9 cellular contexts compared by ENCODE assay signal in genomic region chr17:1783271-1783670, GRCh38. TPM values are rescaled to one million over a fixed set of nuclear protein-coding genes. Genes with fewer than 3 reads are reported as not detected.
DNase-seq lines count a peak whose midpoint lies in the region; ATAC-seq, FAIRE-seq and TF ChIP-seq lines count a peak whose summit lies in the region.
"Had no signal": no experiment of that assay in that cellular context is flagged by ENCODE, and none has a peak within 500 bp of the region (broad histone marks: within the 10 kb centered on the region; RNA-seq: fewer than 3 reads in every experiment).

No MANE protein-coding gene starts in this region.

- intact Hi-C loops in HepG2 (cut with micrococcal nuclease; ENCODE audit: unreplicated experiment) (no loop called here), aorta (cut with DNase I) (loop anchor here in 1 of 2 donors (5.0 kb wide), 1 partner anchor 61 kb away; the partner anchor contains the start of gene WDR81)

- no peak for DNase-seq in HepG2 (ENCODE audit: low spot score)
- peak; percentile 20 for DNase-seq in fibroblast of peridontal ligament (ENCODE audit: extremely low read depth)
- DNase-seq in neuronal stem cell (ENCODE audit: low spot score) = no peak
- DNase-seq in aorta = peak; percentile 76 to 83
- no peak for DNase-seq in NCI-H2227 treated with DMSO at 0.1 percent for 48 hours (lab: John Stamatoyannopoulos, UW)
- DNase-seq in GM10266 (ENCODE audit: extremely low spot score) = no peak
- DNase-seq: activated CD4-positive, alpha-beta T cell treated with anti-CD3 and anti-CD28 coated beads, Interleukin-2, amount 50 U/mL, for 1 hour had no signal

- WGBS in liver = 78% methylated on average over 19 of the region's 19 CpGs
- 90% methylated on average over 17 of the region's 19 CpGs for WGBS in HepG2 (ENCODE audit: low lambda C conversion rate)
- WGBS in neuronal stem cell (ENCODE audit: extremely low coverage in 2 of 2, insufficient read length in 2 of 2, insufficient replicate concordance in 1 of 2), 2 donors = no CpG with 5 or more reads among the region's 19 CpGs
- 85 to 87% methylated on average over 19 of the region's 19 CpGs for WGBS in aorta, 2 donors

- H3K9me3 ChIP-seq in liver (ENCODE audit: control insufficient read depth in 4 of 4, low read length in 3 of 4) = no peaks in the 10 kb centered on the region
- no peaks in the 10 kb centered on the region for H3K9me3 ChIP-seq in HepG2 (ENCODE audit: low read length)
- no peaks in the 10 kb centered on the region for H3K9me3 ChIP-seq in neuronal stem cell (replicated peaks in 1 of 2; ENCODE audit: control insufficient read depth in 2 of 2, insufficient read depth in 1 of 2, low read depth in 1 of 2, low read length in 2 of 2)
- no peaks in the 10 kb centered on the region for H3K9me3 ChIP-seq in aorta (ENCODE audit: control insufficient read depth, low read length)

- H3K23ac ChIP-seq in neuronal stem cell (ENCODE audit: low read depth, low read length, poor library complexity) = no peak overlapping the region

- no peak for FAIRE-seq in HepG2 (lab: Jason Lieb, UNC)

- H4K91ac ChIP-seq in neuronal stem cell (ENCODE audit: low read depth, low read length, poor library complexity) = no peak overlapping the region

- POLR2A ChIA-PET in HepG2 (lab: Yijun Ruan, JAX) = interaction anchor here (0.9 to 3.8 kb wide), 17 partner anchors 10 to 134 kb away, joined by 3 to 49 read pairs (median 7); partner anchors contain the start of genes RILP, SERPINF1, SERPINF2 and SMYD4

- no peak overlapping the region for H3K14ac ChIP-seq in neuronal stem cell (ENCODE audit: low read length)

- no peak for TF ChIP-seq RAD21 in liver (IDR thresholded peaks at IDR 0.05)
- no peak for TF ChIP-seq RAD21 in HepG2 (CRISPR knock-in tag; IDR thresholded peaks at IDR 0.05)

- H2BK5ac ChIP-seq in neuronal stem cell (ENCODE audit: low read length) = no peak overlapping the region

- H3K27ac ChIP-seq in liver (ENCODE audit: low read depth in 1 of 2, low read length in 2 of 2) (peak overlapping the region; percentile 77 to 83), HepG2 (ENCODE audit: extremely low read length, insufficient read depth, low read length) (no peak overlapping the region), neuronal stem cell (replicated peaks; ENCODE audit: low read length) (no peak overlapping the region), aorta (ENCODE audit: low read depth in 1 of 2, low read length in 2 of 2) (peak overlapping the region in 1 of 2 donors; percentile 19)

- no peak overlapping the region for H2AFZ ChIP-seq in HepG2 (ENCODE audit: low read length)
- no peak overlapping the region for H2AFZ ChIP-seq in neuronal stem cell (ENCODE audit: low read length)

- H3K27me3 ChIP-seq in liver (ENCODE audit: control insufficient read depth in 4 of 4, insufficient read depth in 4 of 4, low read length in 3 of 4) (no peaks in the 10 kb centered on the region), HepG2 (ENCODE audit: control insufficient read depth in 1 of 2, insufficient read depth in 2 of 2, low read length in 2 of 2) (no peaks in the 10 kb centered on the region), neuronal stem cell (ENCODE audit: control insufficient read depth in 3 of 3, insufficient read depth in 3 of 3, low read depth in 1 of 3, low read length in 3 of 3) (no peaks in the 10 kb centered on the region), aorta (ENCODE audit: control insufficient read depth in 1 of 2, insufficient read depth in 2 of 2, low read length in 1 of 2) (no peaks in the 10 kb centered on the region)

- CTCF ChIA-PET in HepG2 (lab: Yijun Ruan, JAX; ENCODE audit: low intra/inter-chr PET ratio, low total read pairs) = interaction anchor here (1.3 to 2.0 kb wide), 4 partner anchors 27 to 114 kb away, joined by 3 to 24 read pairs (median 9); no protein-coding TSS in a partner anchor

- H3K79me1 ChIP-seq in neuronal stem cell (ENCODE audit: low read depth, low read length) = no peaks in the 10 kb centered on the region

- H3K18ac ChIP-seq in neuronal stem cell (ENCODE audit: low read length) = no peak overlapping the region

- H2AK5ac ChIP-seq in neuronal stem cell (ENCODE audit: low read depth, low read length) = no peak overlapping the region

- TF ChIP-seq POLR2A in HepG2 (IDR thresholded peaks at IDR 0.05; ENCODE audit: insufficient read depth in 1 of 2, low read depth in 2 of 2, low read length in 2 of 2) = no peak

- H3K4me3 ChIP-seq in liver (ENCODE audit: low read depth in 1 of 3, low read length in 3 of 3) (no peak overlapping the region), HepG2 (replicated peaks in 1 of 3; ENCODE audit: insufficient read depth in 1 of 3, low read depth in 2 of 3, low read length in 3 of 3) (no peak overlapping the region), neuronal stem cell (ENCODE audit: low read length in 2 of 2) (no peak overlapping the region), aorta (ENCODE audit: low read length in 2 of 2) (no peak overlapping the region)

- H4K8ac ChIP-seq in neuronal stem cell (ENCODE audit: low read depth, low read length) = no peak overlapping the region

- in situ Hi-C loops in HepG2 (cut with HindIII; ENCODE audit: extremely low pct_ligation_motif_present, low pct_unique_long_range_greater_than_20kb) = no loop called here

- no TSS peak for BruUV-seq in HepG2 (replicated peaks; lab: Mats Ljungman, UMichigan)

- H3K4ac ChIP-seq in neuronal stem cell (ENCODE audit: low read length) = no peak overlapping the region

- H3K4me1 ChIP-seq in liver (ENCODE audit: control insufficient read depth in 4 of 4, insufficient read depth in 4 of 4, low read length in 3 of 4) (peaks cover 0 to 26% (median 12%) of the 10 kb centered on the region in 4 donors), HepG2 (ENCODE audit: insufficient read depth, low read length) (peaks cover 7% of the 10 kb centered on the region), neuronal stem cell (ENCODE audit: control insufficient read depth in 2 of 2, insufficient read depth in 1 of 2, low read depth in 1 of 2, low read length in 2 of 2) (no peaks in the 10 kb centered on the region), aorta (ENCODE audit: control insufficient read depth in 1 of 2, insufficient read depth in 2 of 2, low read length in 2 of 2) (peaks cover 0 to 4% of the 10 kb centered on the region in 2 donors)

- peaks cover 1 to 16% (median 10%) of the 10 kb centered on the region in 4 donors for H3K36me3 ChIP-seq in liver (ENCODE audit: control insufficient read depth in 4 of 4, insufficient read depth in 3 of 4, low read depth in 1 of 4, low read length in 3 of 4)
- H3K36me3 ChIP-seq in HepG2 (replicated peaks in 1 of 2; ENCODE audit: control insufficient read depth in 1 of 2, insufficient read depth in 2 of 2, low read length in 2 of 2) = peaks cover 23 to 54% of the 10 kb centered on the region in 2 experiments
- peaks cover 42 to 85% of the 10 kb centered on the region in 2 donors for H3K36me3 ChIP-seq in neuronal stem cell (replicated peaks in 1 of 2; ENCODE audit: control insufficient read depth in 2 of 2, insufficient read depth in 2 of 2, low read length in 2 of 2)
- H3K36me3 ChIP-seq in aorta (ENCODE audit: control insufficient read depth in 1 of 2, insufficient read depth in 2 of 2, low read length in 1 of 2) = no peaks in the 10 kb centered on the region

- ATAC-seq in HepG2 = no peak
- ATAC-seq in aorta (ENCODE audit: low FRiP score) = peak; percentile 6
- no peak for ATAC-seq in GM21367 (IDR thresholded peaks at IDR 0.05; ENCODE audit: unreplicated experiment)

- no peak overlapping the region for H2BK120ac ChIP-seq in neuronal stem cell (ENCODE audit: low read depth, low read length)

- H3K79me2 ChIP-seq in HepG2 (ENCODE audit: insufficient read depth, low read length) = no peaks in the 10 kb centered on the region

- H3K4me2 ChIP-seq in HepG2 (ENCODE audit: low read depth, low read length) (no peak overlapping the region), neuronal stem cell (ENCODE audit: insufficient read depth, low read length, poor library complexity, severe bottlenecking) (no peak overlapping the region)

- H3K9ac ChIP-seq in liver (ENCODE audit: low read depth in 1 of 2, low read length in 2 of 2) = peak overlapping the region; percentile 56 to 79
- H3K9ac ChIP-seq in HepG2 (ENCODE audit: insufficient read depth, low read depth, low read length) = no peak overlapping the region
- H3K9ac ChIP-seq in neuronal stem cell (ENCODE audit: low read depth, low read length, poor library complexity) = peak overlapping the region; percentile 27

- TF ChIP-seq EP300 in HepG2 (IDR thresholded peaks at IDR 0.05; ENCODE audit: low read depth in 2 of 2, low read length in 2 of 2) (no peak), HepG2 (CRISPR knock-in tag; IDR thresholded peaks at IDR 0.05; ENCODE audit: borderline replicate concordance) (no peak)

- no peak overlapping the region for H2BK12ac ChIP-seq in neuronal stem cell (ENCODE audit: low read length)

- TF ChIP-seq CTCF in liver (IDR thresholded peaks at IDR 0.05; ENCODE audit: low read depth, low read length, missing input control) (no peak), HepG2 (CRISPR knock-in tag; IDR thresholded peaks at IDR 0.05) (no peak), GM10266 (IDR thresholded peaks at IDR 0.05; ENCODE audit: control insufficient read depth, insufficient read depth, low read depth, missing control alignments) (no peak)

- H4K20me1 ChIP-seq in HepG2 (ENCODE audit: insufficient read depth, low read length) = no peaks in the 10 kb centered on the region

- no peak overlapping the region for H2BK15ac ChIP-seq in neuronal stem cell (ENCODE audit: low read length)

RNA-seq across cellular contexts. Expression of gene SERPINF1, which starts 21.4 kb away (rescaled TPM):
- total RNA-seq in liver = 1,000 to 10,000 TPM in 1 of 2 donors, 100 to 1,000 TPM in 1; 319 to 1,105 TPM
- polyA plus RNA-seq in liver = 100 to 1,000 TPM; 742 to 798 TPM
- total RNA-seq in HepG2 (2016; rRNA removed; fragmentation: Illumina TruSeq; extraction: Trizol) = 418 and 853 TPM in 2 replicates
- total RNA-seq in HepG2 (2016; cell fraction: cytosol; rRNA removed; fragmentation: Illumina TruSeq; extraction: Trizol; ENCODE audit: low read depth) = 177 and 189 TPM in 2 replicates
- total RNA-seq in HepG2 (2016; cell fraction: insoluble cytoplasmic fraction; rRNA removed; fragmentation: Illumina TruSeq; extraction: Trizol) = 427 and 844 TPM in 2 replicates
- total RNA-seq in HepG2 (2016; cell fraction: membrane; rRNA removed; fragmentation: Illumina TruSeq; extraction: Trizol) = 209 and 251 TPM in 2 replicates
- 690 and 808 TPM in 2 replicates for total RNA-seq in HepG2 (2016; cell fraction: nucleus; rRNA removed; fragmentation: Illumina TruSeq; extraction: Trizol)
- polyA plus RNA-seq in HepG2 (2011; rRNA removed) = 2,101 and 2,733 TPM in 2 replicates
- polyA plus RNA-seq in HepG2 (2011; cell fraction: cytosol; rRNA removed) = 2,219 and 2,408 TPM in 2 replicates
- 1,095 and 1,323 TPM in 2 replicates for polyA plus RNA-seq in HepG2 (2011; cell fraction: nucleus; rRNA removed)
- 624 and 785 TPM in 2 replicates for polyA plus RNA-seq in HepG2 (2012)
- polyA plus RNA-seq in HepG2 (2016; cell fraction: cytosol; fragmentation: Illumina TruSeq; extraction: Trizol; ENCODE audit: low read depth) = 255 and 290 TPM in 2 replicates
- polyA plus RNA-seq in HepG2 (2016; cell fraction: insoluble cytoplasmic fraction; fragmentation: Illumina TruSeq; extraction: Trizol; ENCODE audit: low read depth) = 625 and 642 TPM in 2 replicates
- polyA plus RNA-seq in HepG2 (2016; cell fraction: membrane; fragmentation: Illumina TruSeq; extraction: Trizol; ENCODE audit: low read depth) = 280 and 299 TPM in 2 replicates
- polyA plus RNA-seq in HepG2 (2016; cell fraction: nucleus; fragmentation: Illumina TruSeq; extraction: Trizol; ENCODE audit: insufficient read depth, low read depth) = 1,428 and 1,667 TPM in 2 replicates
- polyA minus RNA-seq in HepG2 (2011; rRNA and poly(A)+ RNA removed; ENCODE audit: low replicate concordance) = 1.4 and 887 TPM in 2 replicates
- 345 and 528 TPM in 2 replicates for polyA minus RNA-seq in HepG2 (2011; cell fraction: cytosol; rRNA and poly(A)+ RNA removed)
- polyA minus RNA-seq in HepG2 (2011; cell fraction: nucleus; rRNA and poly(A)+ RNA removed) = 167 and 268 TPM in 2 replicates
- 65.7 TPM for polyA plus RNA-seq in neuronal stem cell (2013, experiment 1 of 2)
- 62.7 TPM for polyA plus RNA-seq in neuronal stem cell (2013, experiment 2 of 2)
- 100 to 1,000 TPM; 378 to 941 TPM for total RNA-seq in aorta
- 10 to 100 TPM in 1 of 2 donors, 1 to 10 TPM in 1; 5.3 to 48.1 TPM for polyA plus RNA-seq in aorta

RNA-seq across cellular contexts. Expression of gene SERPINF2, which starts 40.6 kb away (rescaled TPM):
- total RNA-seq in liver (100 to 1,000 TPM; 582 to 768 TPM), HepG2 (2016; rRNA removed; fragmentation: Illumina TruSeq; extraction: Trizol) (123 and 309 TPM in 2 replicates), aorta (10 to 100 TPM; 14.9 to 15.1 TPM)
- polyA plus RNA-seq in liver (1,000 to 10,000 TPM in 1 of 2 donors, 100 to 1,000 TPM in 1; 477 to 1,248 TPM), HepG2 (2011; rRNA removed) (548 and 871 TPM in 2 replicates), aorta (1 to 10 TPM in 1 of 2 donors, under 1 TPM in 1; 0.13 to 1.0 TPM)
- total RNA-seq in HepG2 (2016; cell fraction: cytosol; rRNA removed; fragmentation: Illumina TruSeq; extraction: Trizol; ENCODE audit: low read depth) = 43.1 and 45.3 TPM in 2 replicates
- total RNA-seq in HepG2 (2016; cell fraction: insoluble cytoplasmic fraction; rRNA removed; fragmentation: Illumina TruSeq; extraction: Trizol) = 113 and 316 TPM in 2 replicates
- total RNA-seq in HepG2 (2016; cell fraction: membrane; rRNA removed; fragmentation: Illumina TruSeq; extraction: Trizol) = 90.4 and 105 TPM in 2 replicates
- 243 and 286 TPM in 2 replicates for total RNA-seq in HepG2 (2016; cell fraction: nucleus; rRNA removed; fragmentation: Illumina TruSeq; extraction: Trizol)
- 573 and 676 TPM in 2 replicates for polyA plus RNA-seq in HepG2 (2011; cell fraction: cytosol; rRNA removed)
- 1,260 and 1,369 TPM in 2 replicates for polyA plus RNA-seq in HepG2 (2011; cell fraction: nucleus; rRNA removed)
- polyA plus RNA-seq in HepG2 (2012) = 401 and 511 TPM in 2 replicates
- 58.6 and 61.9 TPM in 2 replicates for polyA plus RNA-seq in HepG2 (2016; cell fraction: cytosol; fragmentation: Illumina TruSeq; extraction: Trizol; ENCODE audit: low read depth)
- 142 and 163 TPM in 2 replicates for polyA plus RNA-seq in HepG2 (2016; cell fraction: insoluble cytoplasmic fraction; fragmentation: Illumina TruSeq; extraction: Trizol; ENCODE audit: low read depth)
- 96.0 and 97.4 TPM in 2 replicates for polyA plus RNA-seq in HepG2 (2016; cell fraction: membrane; fragmentation: Illumina TruSeq; extraction: Trizol; ENCODE audit: low read depth)
- 572 and 581 TPM in 2 replicates for polyA plus RNA-seq in HepG2 (2016; cell fraction: nucleus; fragmentation: Illumina TruSeq; extraction: Trizol; ENCODE audit: insufficient read depth, low read depth)
- polyA minus RNA-seq in HepG2 (2011; rRNA and poly(A)+ RNA removed; ENCODE audit: low replicate concordance) = 1.3 and 600 TPM in 2 replicates
- 283 and 408 TPM in 2 replicates for polyA minus RNA-seq in HepG2 (2011; cell fraction: cytosol; rRNA and poly(A)+ RNA removed)
- 211 and 291 TPM in 2 replicates for polyA minus RNA-seq in HepG2 (2011; cell fraction: nucleus; rRNA and poly(A)+ RNA removed)
- 0.11 TPM for polyA plus RNA-seq in neuronal stem cell (2013, experiment 1 of 2)
- 0.12 TPM for polyA plus RNA-seq in neuronal stem cell (2013, experiment 2 of 2)

RNA-seq across cellular contexts. Expression of gene SMYD4, which starts 46.4 kb away (rescaled TPM):
- total RNA-seq in liver (1 to 10 TPM; 6.0 to 9.5 TPM), HepG2 (2016; rRNA removed; fragmentation: Illumina TruSeq; extraction: Trizol) (9.8 and 11.3 TPM in 2 replicates), aorta (10 to 100 TPM; 15.0 to 19.2 TPM)
- polyA plus RNA-seq in liver (1 to 10 TPM; 2.2 to 4.4 TPM), HepG2 (2011; rRNA removed) (7.4 and 7.9 TPM in 2 replicates), aorta (1 to 10 TPM; 2.4 to 9.5 TPM)
- total RNA-seq in HepG2 (2016; cell fraction: cytosol; rRNA removed; fragmentation: Illumina TruSeq; extraction: Trizol; ENCODE audit: low read depth) = 6.9 and 7.8 TPM in 2 replicates
- 8.4 and 10.3 TPM in 2 replicates for total RNA-seq in HepG2 (2016; cell fraction: insoluble cytoplasmic fraction; rRNA removed; fragmentation: Illumina TruSeq; extraction: Trizol)
- 5.6 and 5.7 TPM in 2 replicates for total RNA-seq in HepG2 (2016; cell fraction: membrane; rRNA removed; fragmentation: Illumina TruSeq; extraction: Trizol)
- total RNA-seq in HepG2 (2016; cell fraction: nucleus; rRNA removed; fragmentation: Illumina TruSeq; extraction: Trizol) = 15.8 and 16.9 TPM in 2 replicates
- 3.4 and 4.0 TPM in 2 replicates for polyA plus RNA-seq in HepG2 (2011; cell fraction: cytosol; rRNA removed)
- 10.1 and 12.5 TPM in 2 replicates for polyA plus RNA-seq in HepG2 (2011; cell fraction: nucleus; rRNA removed)
- polyA plus RNA-seq in HepG2 (2012) = 4.6 and 6.0 TPM in 2 replicates
- 1.3 and 2.0 TPM in 2 replicates for polyA plus RNA-seq in HepG2 (2016; cell fraction: cytosol; fragmentation: Illumina TruSeq; extraction: Trizol; ENCODE audit: low read depth)
- polyA plus RNA-seq in HepG2 (2016; cell fraction: insoluble cytoplasmic fraction; fragmentation: Illumina TruSeq; extraction: Trizol; ENCODE audit: low read depth) = 4.1 and 5.3 TPM in 2 replicates
- polyA plus RNA-seq in HepG2 (2016; cell fraction: membrane; fragmentation: Illumina TruSeq; extraction: Trizol; ENCODE audit: low read depth) = 1.4 and 1.8 TPM in 2 replicates
- 18.3 and 20.1 TPM in 2 replicates for polyA plus RNA-seq in HepG2 (2016; cell fraction: nucleus; fragmentation: Illumina TruSeq; extraction: Trizol; ENCODE audit: insufficient read depth, low read depth)
- polyA minus RNA-seq in HepG2 (2011; rRNA and poly(A)+ RNA removed; ENCODE audit: low replicate concordance) = 19.3 and 35.9 TPM in 2 replicates
- 3.6 and 3.8 TPM in 2 replicates for polyA minus RNA-seq in HepG2 (2011; cell fraction: cytosol; rRNA and poly(A)+ RNA removed)
- polyA minus RNA-seq in HepG2 (2011; cell fraction: nucleus; rRNA and poly(A)+ RNA removed) = 19.4 and 21.5 TPM in 2 replicates
- polyA plus RNA-seq in neuronal stem cell (2013, experiment 1 of 2) = 9.2 TPM
- 9.9 TPM for polyA plus RNA-seq in neuronal stem cell (2013, experiment 2 of 2)

RNA-seq across cellular contexts. Expression of gene RPA1, which starts 46.5 kb away (rescaled TPM):
- 10 to 100 TPM; 11.9 to 29.5 TPM for total RNA-seq in liver
- 10 to 100 TPM in 1 of 2 donors, 1 to 10 TPM in 1; 9.2 to 11.9 TPM for polyA plus RNA-seq in liver
- total RNA-seq in HepG2 (2016; rRNA removed; fragmentation: Illumina TruSeq; extraction: Trizol) = 13.9 and 53.3 TPM in 2 replicates
- 8.1 and 14.0 TPM in 2 replicates for total RNA-seq in HepG2 (2016; cell fraction: cytosol; rRNA removed; fragmentation: Illumina TruSeq; extraction: Trizol; ENCODE audit: low read depth)
- 13.1 and 49.9 TPM in 2 replicates for total RNA-seq in HepG2 (2016; cell fraction: insoluble cytoplasmic fraction; rRNA removed; fragmentation: Illumina TruSeq; extraction: Trizol)
- total RNA-seq in HepG2 (2016; cell fraction: membrane; rRNA removed; fragmentation: Illumina TruSeq; extraction: Trizol) = 13.5 and 14.0 TPM in 2 replicates
- total RNA-seq in HepG2 (2016; cell fraction: nucleus; rRNA removed; fragmentation: Illumina TruSeq; extraction: Trizol) = 20.2 and 24.8 TPM in 2 replicates
- 25.6 and 37.6 TPM in 2 replicates for polyA plus RNA-seq in HepG2 (2011; rRNA removed)
- 27.1 and 28.9 TPM in 2 replicates for polyA plus RNA-seq in HepG2 (2011; cell fraction: cytosol; rRNA removed)
- 16.5 and 18.5 TPM in 2 replicates for polyA plus RNA-seq in HepG2 (2011; cell fraction: nucleus; rRNA removed)
- polyA plus RNA-seq in HepG2 (2012) = 17.6 and 31.9 TPM in 2 replicates
- polyA plus RNA-seq in HepG2 (2016; cell fraction: cytosol; fragmentation: Illumina TruSeq; extraction: Trizol; ENCODE audit: low read depth) = 3.7 and 4.5 TPM in 2 replicates
- 101 and 117 TPM in 2 replicates for polyA plus RNA-seq in HepG2 (2016; cell fraction: insoluble cytoplasmic fraction; fragmentation: Illumina TruSeq; extraction: Trizol; ENCODE audit: low read depth)
- polyA plus RNA-seq in HepG2 (2016; cell fraction: membrane; fragmentation: Illumina TruSeq; extraction: Trizol; ENCODE audit: low read depth) = 10.9 and 12.5 TPM in 2 replicates
- 50.9 and 54.7 TPM in 2 replicates for polyA plus RNA-seq in HepG2 (2016; cell fraction: nucleus; fragmentation: Illumina TruSeq; extraction: Trizol; ENCODE audit: insufficient read depth, low read depth)
- 36.8 and 136 TPM in 2 replicates for polyA minus RNA-seq in HepG2 (2011; rRNA and poly(A)+ RNA removed; ENCODE audit: low replicate concordance)
- 17.9 and 20.5 TPM in 2 replicates for polyA minus RNA-seq in HepG2 (2011; cell fraction: cytosol; rRNA and poly(A)+ RNA removed)
- polyA minus RNA-seq in HepG2 (2011; cell fraction: nucleus; rRNA and poly(A)+ RNA removed) = 8.1 and 9.6 TPM in 2 replicates
- 61.4 TPM for polyA plus RNA-seq in neuronal stem cell (2013, experiment 1 of 2)
- 60.4 TPM for polyA plus RNA-seq in neuronal stem cell (2013, experiment 2 of 2)
- 10 to 100 TPM; 65.0 to 75.0 TPM for total RNA-seq in aorta
- polyA plus RNA-seq in aorta = 10 to 100 TPM; 17.2 to 23.8 TPM

RNA-seq across cellular contexts. Expression of gene WDR81, which starts 58.8 kb away (rescaled TPM):
- total RNA-seq in liver = 10 to 100 TPM; 39.2 to 41.8 TPM
- polyA plus RNA-seq in liver = 10 to 100 TPM; 12.3 to 26.8 TPM
- 12.5 and 16.7 TPM in 2 replicates for total RNA-seq in HepG2 (2016; rRNA removed; fragmentation: Illumina TruSeq; extraction: Trizol)
- 3.6 and 3.9 TPM in 2 replicates for total RNA-seq in HepG2 (2016; cell fraction: cytosol; rRNA removed; fragmentation: Illumina TruSeq; extraction: Trizol; ENCODE audit: low read depth)
- 9.9 and 18.3 TPM in 2 replicates for total RNA-seq in HepG2 (2016; cell fraction: insoluble cytoplasmic fraction; rRNA removed; fragmentation: Illumina TruSeq; extraction: Trizol)
- 5.3 and 6.1 TPM in 2 replicates for total RNA-seq in HepG2 (2016; cell fraction: membrane; rRNA removed; fragmentation: Illumina TruSeq; extraction: Trizol)
- total RNA-seq in HepG2 (2016; cell fraction: nucleus; rRNA removed; fragmentation: Illumina TruSeq; extraction: Trizol) = 16.0 and 19.6 TPM in 2 replicates
- 9.1 and 15.1 TPM in 2 replicates for polyA plus RNA-seq in HepG2 (2011; rRNA removed)
- polyA plus RNA-seq in HepG2 (2011; cell fraction: cytosol; rRNA removed) = 6.4 and 10.5 TPM in 2 replicates
- polyA plus RNA-seq in HepG2 (2011; cell fraction: nucleus; rRNA removed) = 60.8 and 75.3 TPM in 2 replicates
- 8.5 and 12.5 TPM in 2 replicates for polyA plus RNA-seq in HepG2 (2012)
- polyA plus RNA-seq in HepG2 (2016; cell fraction: cytosol; fragmentation: Illumina TruSeq; extraction: Trizol; ENCODE audit: low read depth) = 1.8 and 2.2 TPM in 2 replicates
- 10.4 and 13.7 TPM in 2 replicates for polyA plus RNA-seq in HepG2 (2016; cell fraction: insoluble cytoplasmic fraction; fragmentation: Illumina TruSeq; extraction: Trizol; ENCODE audit: low read depth)
- 3.1 and 3.3 TPM in 2 replicates for polyA plus RNA-seq in HepG2 (2016; cell fraction: membrane; fragmentation: Illumina TruSeq; extraction: Trizol; ENCODE audit: low read depth)
- polyA plus RNA-seq in HepG2 (2016; cell fraction: nucleus; fragmentation: Illumina TruSeq; extraction: Trizol; ENCODE audit: insufficient read depth, low read depth) = 42.6 and 43.3 TPM in 2 replicates
- 15.7 and 46.8 TPM in 2 replicates for polyA minus RNA-seq in HepG2 (2011; rRNA and poly(A)+ RNA removed; ENCODE audit: low replicate concordance)
- polyA minus RNA-seq in HepG2 (2011; cell fraction: cytosol; rRNA and poly(A)+ RNA removed) = 13.4 and 15.0 TPM in 2 replicates
- polyA minus RNA-seq in HepG2 (2011; cell fraction: nucleus; rRNA and poly(A)+ RNA removed) = 18.0 and 22.3 TPM in 2 replicates
- 2.8 TPM for polyA plus RNA-seq in neuronal stem cell (2013, experiment 1 of 2)
- 3.3 TPM for polyA plus RNA-seq in neuronal stem cell (2013, experiment 2 of 2)
- total RNA-seq in aorta = 10 to 100 TPM; 16.1 to 27.3 TPM
- 10 to 100 TPM in 1 of 2 donors, 1 to 10 TPM in 1; 3.0 to 13.1 TPM for polyA plus RNA-seq in aorta

Comparison
In these comparisons a context has a peak if more than half of its experiments do, and no peak if none do; other contexts are left out.
1. H3K27ac ChIP-seq: peak in liver (2 of 2); none in HepG2 (single experiment) and neuronal stem cell (single experiment).
2. DNase-seq: peak in fibroblast of peridontal ligament (single experiment) and aorta (2 of 2); none in HepG2 (single experiment), neuronal stem cell (single experiment), NCI-H2227 treated with DMSO at 0.1 percent for 48 hours (single experiment) and GM10266 (single experiment).